Comparison of ENCODE assay signal across 1 cellular context in genomic region chr7:32846630-32847225, GRCh38.
TF ChIP-seq lines count a peak whose summit lies in the region.

No MANE protein-coding gene starts in this region.

TF ChIP-seq in K562, 482 proteins besides CTCF, POLR2A, EP300 and RAD21 (continued from another document and continues in another):
- no peak for TF ChIP-seq RREB1 (CRISPR knock-in tag; IDR thresholded peaks at IDR 0.05)
- peak; percentile 31; the same call in 1 of the 2 replicates for TF ChIP-seq HMBOX1 (IDR thresholded peaks at IDR 0.05)
- no peak for TF ChIP-seq ZNF41 (CRISPR knock-in tag; conservative IDR thresholded peaks at IDR 0.05)
- no peak for TF ChIP-seq HDGF (IDR thresholded peaks at IDR 0.05)
- TF ChIP-seq PREB (CRISPR knock-in tag; IDR thresholded peaks at IDR 0.05) = no peak
- no peak for TF ChIP-seq SAFB (IDR thresholded peaks at IDR 0.05; ENCODE audit: borderline replicate concordance, low read depth, low read length)
- TF ChIP-seq GTF2B (IDR thresholded peaks at IDR 0.05; ENCODE audit: extremely low read depth, insufficient read length) = no peak
- no peak for TF ChIP-seq POLR3G (IDR thresholded peaks at IDR 0.05; ENCODE audit: extremely low read depth, insufficient read length, insufficient replicate concordance)
- TF ChIP-seq RBM25 (IDR thresholded peaks at IDR 0.05; ENCODE audit: low read depth, low read length, severe bottlenecking) = no peak
- no peak for TF ChIP-seq ZNF347 (CRISPR knock-in tag; IDR thresholded peaks at IDR 0.05; ENCODE audit: low read depth)
- no peak for TF ChIP-seq E2F8 (IDR thresholded peaks at IDR 0.05; ENCODE audit: low read depth, partially characterized antibody)
- no peak for TF ChIP-seq ETV5 (CRISPR knock-in tag; IDR thresholded peaks at IDR 0.05; ENCODE audit: low read depth)
- no peak for TF ChIP-seq ETS1 (conservative IDR thresholded peaks at IDR 0.05; ENCODE audit: control insufficient read depth, low read depth, low read length)
- TF ChIP-seq ZFP91 (CRISPR knock-in tag; IDR thresholded peaks at IDR 0.05) = no peak
- TF ChIP-seq TRIM28 (IDR thresholded peaks at IDR 0.05) = no peak
- TF ChIP-seq ZNF696 (CRISPR knock-in tag; conservative IDR thresholded peaks at IDR 0.05) = no peak
- no peak for TF ChIP-seq BRD9 (IDR thresholded peaks at IDR 0.05; ENCODE audit: low read depth, partially characterized antibody)
- no peak for TF ChIP-seq TFE3 (CRISPR knock-in tag; IDR thresholded peaks at IDR 0.05)
- TF ChIP-seq STAG1 (CRISPR knock-in tag; IDR thresholded peaks at IDR 0.05; ENCODE audit: borderline replicate concordance) = peak; percentile 49; the same call in 1 of the 2 replicates
- no peak for TF ChIP-seq ZBTB33 (CRISPR knock-in tag; IDR thresholded peaks at IDR 0.05)
- no peak for TF ChIP-seq PYGO2 (tag; IDR thresholded peaks at IDR 0.05)
- no peak for TF ChIP-seq ILF3 (IDR thresholded peaks at IDR 0.05; ENCODE audit: borderline replicate concordance)
- no peak for TF ChIP-seq ATF7 (IDR thresholded peaks at IDR 0.05)
- no peak for TF ChIP-seq TAF7 (tag; IDR thresholded peaks at IDR 0.05)
- TF ChIP-seq PRMT5 (CRISPR knock-in tag; IDR thresholded peaks at IDR 0.05) = no peak
- TF ChIP-seq ZHX1 (conservative IDR thresholded peaks at IDR 0.05; ENCODE audit: low read length) = no peak
- no peak for TF ChIP-seq U2AF1 (optimal IDR thresholded peaks at IDR 0.05; ENCODE audit: low read depth, low read length)
- TF ChIP-seq POLR2G (IDR thresholded peaks at IDR 0.05; ENCODE audit: low read depth, low read length) = no peak
- no peak for TF ChIP-seq FOXJ3 (CRISPR knock-in tag; IDR thresholded peaks at IDR 0.05)
- TF ChIP-seq SNIP1 (IDR thresholded peaks at IDR 0.05; ENCODE audit: low read depth) = no peak
- no peak for TF ChIP-seq KLF1 (tag; IDR thresholded peaks at IDR 0.05)
- TF ChIP-seq DDX20 (tag; IDR thresholded peaks at IDR 0.05; ENCODE audit: low read depth) = no peak
- no peak for TF ChIP-seq SREBF1 (IDR thresholded peaks at IDR 0.05; ENCODE audit: borderline replicate concordance, low read depth, low read length)
- no peak for TF ChIP-seq ZNF431 (CRISPR knock-in tag; IDR thresholded peaks at IDR 0.05)
- TF ChIP-seq ZNF75A (CRISPR knock-in tag; IDR thresholded peaks at IDR 0.05) = no peak
- TF ChIP-seq WHSC1 (IDR thresholded peaks at IDR 0.05; ENCODE audit: low read length) = no peak
- TF ChIP-seq CBX1 (IDR thresholded peaks at IDR 0.05; ENCODE audit: low read depth) = no peak
